7 cellular contexts compared by ENCODE assay signal in the genomic region with DNA sequence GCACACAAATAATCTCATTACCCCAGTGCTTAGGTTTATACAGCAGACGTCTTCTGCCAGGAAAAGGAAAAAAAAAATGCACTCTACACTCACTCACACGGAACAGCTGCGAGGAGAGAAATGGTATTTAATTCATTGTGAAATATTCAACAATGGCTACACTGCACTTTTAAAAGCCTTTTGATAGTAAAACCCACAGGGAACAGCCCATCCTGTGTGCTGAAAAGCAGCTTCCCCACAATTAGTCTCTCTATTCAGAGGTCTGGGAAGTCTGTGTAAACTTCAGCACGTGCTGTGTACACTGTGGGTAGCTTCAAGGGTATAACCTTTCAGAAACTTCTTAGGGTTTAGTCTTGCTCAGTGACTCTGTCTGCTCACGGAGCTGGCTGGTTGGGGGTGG. TPM values are rescaled to one million over a fixed set of nuclear protein-coding genes. Genes with fewer than 3 reads are reported as not detected.
A peak's percentile ranks its signal among the peaks of the same experiment; 100 is the strongest.
DNase-seq lines count a peak whose midpoint lies in the region; ATAC-seq, FAIRE-seq and TF ChIP-seq lines count a peak whose summit lies in the region.

No MANE protein-coding gene starts in this region.

- peak; percentile 92 for FAIRE-seq in GM12892 (lab: Jason Lieb, UNC)

- WGBS in prostate gland, result 4% methylated on average over 5 of the region's 5 CpGs

- H3K4me3 Mint-ChIP-seq in endothelial cell (ENCODE audit: unreplicated experiment), result no peak overlapping the region

- H3K4me3 ChIP-seq in prostate gland, result no peak overlapping the region

- no peaks in the 10 kb centered on the region for H3K4me1 ChIP-seq in prostate gland (replicated peaks)

- H3K4me1 Mint-ChIP-seq in endothelial cell (ENCODE audit: unreplicated experiment), result peaks cover 60% of the 10 kb centered on the region

- H3K9me3 ChIP-seq in prostate gland, result no peaks in the 10 kb centered on the region

- peak; percentile 49 for ATAC-seq in sciatic nerve
- no peak for ATAC-seq in HG02610 (IDR thresholded peaks at IDR 0.05; ENCODE audit: unreplicated experiment)

- H3K27me3 ChIP-seq in prostate gland (replicated peaks; ENCODE audit: insufficient read depth), result no peaks in the 10 kb centered on the region

- H3K36me3 Mint-ChIP-seq in endothelial cell (ENCODE audit: low read depth, unreplicated experiment), result peaks cover 23% of the 10 kb centered on the region

- no peaks in the 10 kb centered on the region for H3K36me3 ChIP-seq in prostate gland

- no peak for DNase-seq in GM12892 (ENCODE audit: insufficient read length)
- DNase-seq in NCI-H345 (lab: John Stamatoyannopoulos, UW), result peak; percentile 67
- DNase-seq in endothelial cell (ENCODE audit: low spot score), result no peak
- no peak for DNase-seq in sciatic nerve (ENCODE audit: low spot score)
- no peak for DNase-seq in prostate gland (ENCODE audit: low spot score)
- no peak for DNase-seq in activated CD8-positive, alpha-beta memory T cell treated with anti-CD3 and anti-CD28 coated beads, Interleukin-2, amount 50 U/mL, for 48 hours

- no peak for TF ChIP-seq CTCF in endothelial cell (IDR thresholded peaks at IDR 0.05; ENCODE audit: unreplicated experiment)
- no peak for TF ChIP-seq CTCF in prostate gland (IDR thresholded peaks at IDR 0.05)

- H3K27ac ChIP-seq in prostate gland, result no peak overlapping the region

- TF ChIP-seq POLR2A in GM12892 (IDR thresholded peaks at IDR 0.05; ENCODE audit: low read depth, low read length), result no peak
- no peak for TF ChIP-seq POLR2A in prostate gland (IDR thresholded peaks at IDR 0.05)

- H3K27ac Mint-ChIP-seq in endothelial cell (ENCODE audit: unreplicated experiment), result peak overlapping the region; percentile 53

- intact Hi-C loops in sciatic nerve (cut with DNase I) (no loop called here), prostate gland (cut with DNase I) (no loop called here)

- peaks cover 3% of the 10 kb centered on the region for H3K27me3 Mint-ChIP-seq in endothelial cell (ENCODE audit: unreplicated experiment)

- H3K9me3 Mint-ChIP-seq in endothelial cell (ENCODE audit: unreplicated experiment), result no peaks in the 10 kb centered on the region

RNA-seq across cellular contexts. Expression of gene ETS1, which starts 42.7 kb away (rescaled TPM):
- polyA plus RNA-seq in GM12892 (2012; ENCODE audit: missing spikeins), result 71.8 TPM
- 309 TPM for total RNA-seq in endothelial cell (ENCODE audit: unreplicated experiment)
- 90.8 TPM for total RNA-seq in sciatic nerve
- total RNA-seq in prostate gland, result 10 to 100 TPM; 15.2 to 30.0 TPM
